Comparison of ENCODE assay signal across 8 cellular contexts in the genomic region with DNA sequence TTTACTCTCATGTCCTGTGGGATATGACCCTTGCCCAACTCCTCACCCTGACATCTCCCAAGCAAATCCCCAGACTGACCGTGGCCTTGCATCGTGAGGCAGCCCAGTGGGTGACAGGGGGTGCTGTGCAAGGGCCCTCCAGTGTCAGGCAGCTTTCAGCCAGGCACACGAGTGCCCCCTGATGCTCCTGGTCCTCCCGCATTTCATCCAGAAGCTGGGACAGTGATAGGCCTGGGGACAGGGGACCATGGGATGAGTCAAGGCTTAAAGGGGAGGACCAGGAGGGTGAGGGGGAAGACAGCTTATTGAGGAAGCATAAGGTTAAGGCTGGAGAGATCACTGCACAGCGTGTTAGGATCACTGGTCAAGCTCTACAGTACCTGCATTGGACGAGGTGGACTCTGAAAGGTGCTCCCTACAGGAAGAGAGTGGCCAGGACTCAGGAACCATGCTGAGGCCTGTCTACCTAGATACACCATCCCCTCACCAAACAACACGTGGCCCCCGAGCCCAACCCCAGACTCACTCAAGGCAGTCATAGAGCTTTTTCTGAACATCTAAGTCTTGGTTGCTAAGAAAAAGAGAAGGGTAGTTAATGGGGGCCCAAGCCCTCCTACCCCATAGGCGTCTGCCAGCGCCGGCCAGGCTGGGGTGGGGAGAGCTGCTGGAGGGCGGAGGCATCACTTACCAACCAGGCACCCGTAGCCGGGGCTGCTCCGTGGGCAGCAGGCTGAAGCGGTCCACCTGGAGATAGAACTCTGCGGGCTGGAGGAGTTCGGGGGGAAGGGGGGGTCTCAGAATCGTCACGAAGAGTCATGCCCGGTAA. TPM values are rescaled to one million over a fixed set of nuclear protein-coding genes. Genes with fewer than 3 reads are reported as not detected.
DNase-seq lines count a peak whose midpoint lies in the region; ATAC-seq and TF ChIP-seq lines count a peak whose summit lies in the region.

No MANE protein-coding gene starts in this region.

- H2AFZ ChIP-seq in OCI-LY1 (ENCODE audit: low read length) (no peak overlapping the region), neuron (ENCODE audit: low read depth, low read length) (no peak overlapping the region)

- H3K9ac ChIP-seq in OCI-LY1 (ENCODE audit: low read length) = peak overlapping the region; percentile 80

- H3K36me3 Mint-ChIP-seq in CD4-positive, CD25-positive, alpha-beta regulatory T cell = peaks cover 7% of the 10 kb centered on the region

- no peaks in the 10 kb centered on the region for H3K79me2 ChIP-seq in OCI-LY1 (ENCODE audit: insufficient read depth, low read length)

- peaks cover 26% of the 10 kb centered on the region for H3K36me3 ChIP-seq in CD4-positive, CD25-positive, alpha-beta regulatory T cell (ENCODE audit: control insufficient read depth, insufficient read depth, low read length)
- H3K36me3 ChIP-seq in OCI-LY1 (ENCODE audit: insufficient read depth, low read length) (peaks cover 56% of the 10 kb centered on the region; the same call in 1 of the 2 replicates), neuron (ENCODE audit: insufficient read depth, low read length) (peaks cover 27% of the 10 kb centered on the region)
- H3K36me3 ChIP-seq in effector memory CD4-positive, alpha-beta T cell (ENCODE audit: control insufficient read depth, insufficient read depth, low read length) = peaks cover 40% of the 10 kb centered on the region

- no peaks in the 10 kb centered on the region for H3F3A ChIP-seq in OCI-LY1 (ENCODE audit: insufficient read depth, low read length)

- peaks cover 0 to 37% (median 14%) of the 10 kb centered on the region in 4 donors for H3K4me1 Mint-ChIP-seq in CD4-positive, CD25-positive, alpha-beta regulatory T cell

- peaks cover 4% of the 10 kb centered on the region for H3K27me3 Mint-ChIP-seq in CD4-positive, CD25-positive, alpha-beta regulatory T cell

- H3K27ac Mint-ChIP-seq in CD4-positive, CD25-positive, alpha-beta regulatory T cell = peak overlapping the region in 2 of 3 donors; percentile 76 to 97

- no peaks in the 10 kb centered on the region for H3K9me3 Mint-ChIP-seq in CD4-positive, CD25-positive, alpha-beta regulatory T cell

- H3K9me3 ChIP-seq in CD4-positive, CD25-positive, alpha-beta regulatory T cell (ENCODE audit: control insufficient read depth in 2 of 2, low read length in 2 of 2) = no peaks in the 10 kb centered on the region
- H3K9me3 ChIP-seq in OCI-LY1 (ENCODE audit: low read length) (no peaks in the 10 kb centered on the region), neuron (ENCODE audit: low read length) (no peaks in the 10 kb centered on the region)
- H3K9me3 ChIP-seq in effector memory CD4-positive, alpha-beta T cell (ENCODE audit: control insufficient read depth, low read length) = no peaks in the 10 kb centered on the region

- H4K20me1 ChIP-seq in OCI-LY1 (ENCODE audit: insufficient read depth, low read length) = no peaks in the 10 kb centered on the region

- H3K27ac ChIP-seq in CD4-positive, CD25-positive, alpha-beta regulatory T cell (ENCODE audit: insufficient read depth, low read length, poor library complexity, severe bottlenecking) = peak overlapping the region; percentile 98
- no peak overlapping the region for H3K27ac ChIP-seq in OCI-LY1 (ENCODE audit: low read depth, low read length, poor library complexity, severe bottlenecking)
- H3K27ac ChIP-seq in effector memory CD4-positive, alpha-beta T cell (ENCODE audit: insufficient read depth, low read length, poor library complexity, severe bottlenecking) = peak overlapping the region; percentile 93

- no peak for DNase-seq in CD4-positive, CD25-positive, alpha-beta regulatory T cell
- DNase-seq in effector memory CD4-positive, alpha-beta T cell = no peak
- DNase-seq in HCEC 1CT (no peak), D341Med (ENCODE audit: low spot score) (no peak), posterior vena cava (ENCODE audit: low spot score) (no peak)

- H3K4me2 ChIP-seq in OCI-LY1 (ENCODE audit: low read length) = peak overlapping the region; percentile 82

- no peak for ATAC-seq in CD4-positive, CD25-positive, alpha-beta regulatory T cell (ENCODE audit: low read depth in 2 of 2)
- ATAC-seq in HG02610 (IDR thresholded peaks at IDR 0.05; ENCODE audit: unreplicated experiment) = no peak

- H3K9me2 ChIP-seq in OCI-LY1 (ENCODE audit: low read depth, low read length) = no peaks in the 10 kb centered on the region

- H3K4me1 ChIP-seq in CD4-positive, CD25-positive, alpha-beta regulatory T cell (ENCODE audit: control insufficient read depth, insufficient read depth, low read length, poor library complexity, severe bottlenecking) = peaks cover 32% of the 10 kb centered on the region
- H3K4me1 ChIP-seq in OCI-LY1 (ENCODE audit: insufficient read depth, low read length, severe bottlenecking) (peaks cover 24% of the 10 kb centered on the region), neuron (ENCODE audit: insufficient read depth, low read length) (peaks cover 20% of the 10 kb centered on the region)
- H3K4me1 ChIP-seq in effector memory CD4-positive, alpha-beta T cell (ENCODE audit: control insufficient read depth, insufficient read depth, low read length, poor library complexity, severe bottlenecking) = peaks cover 28% of the 10 kb centered on the region

- peak overlapping the region; percentile 27 for H3K4me3 ChIP-seq in CD4-positive, CD25-positive, alpha-beta regulatory T cell (ENCODE audit: low read depth, low read length)
- H3K4me3 ChIP-seq in OCI-LY1 (ENCODE audit: low read depth, low read length, poor library complexity, severe bottlenecking) = peak overlapping the region; percentile 81
- H3K4me3 ChIP-seq in effector memory CD4-positive, alpha-beta T cell (ENCODE audit: insufficient read depth, low read depth, low read length, poor library complexity, severe bottlenecking) = peak overlapping the region; percentile 88
- peak overlapping the region; percentile 76 for H3K4me3 ChIP-seq in neuron (ENCODE audit: low read length)

- intact Hi-C loops in posterior vena cava (cut with DNase I) = no loop called here

- TF ChIP-seq CTCF in OCI-LY1 (IDR thresholded peaks at IDR 0.05; ENCODE audit: low read length) = no peak

- no peaks in the 10 kb centered on the region for H3K27me3 ChIP-seq in CD4-positive, CD25-positive, alpha-beta regulatory T cell (ENCODE audit: control insufficient read depth, insufficient read depth, low read length)
- H3K27me3 ChIP-seq in OCI-LY1 (ENCODE audit: insufficient read depth, low read length) (no peaks in the 10 kb centered on the region), neuron (ENCODE audit: insufficient read depth, low read length) (peaks cover 4% of the 10 kb centered on the region)
- H3K27me3 ChIP-seq in effector memory CD4-positive, alpha-beta T cell (replicated peaks; ENCODE audit: control insufficient read depth, insufficient read depth, low read length, poor library complexity, severe bottlenecking) = no peaks in the 10 kb centered on the region

- H3K4me3 Mint-ChIP-seq in CD4-positive, CD25-positive, alpha-beta regulatory T cell = peak overlapping the region; percentile 95 to 100 (median 96)

RNA-seq across cellular contexts. Expression of a gene that starts 1.0 kb away (rescaled TPM):
- 28.7 TPM for total RNA-seq in CD4-positive, CD25-positive, alpha-beta regulatory T cell
- 10 to 100 TPM; 29.5 to 36.7 (median 32.5) TPM for polyA plus RNA-seq in CD4-positive, CD25-positive, alpha-beta regulatory T cell
- total RNA-seq in posterior vena cava = 10 to 100 TPM; 13.3 to 16.0 TPM

RNA-seq across cellular contexts. Expression of a gene that starts 1.7 kb away (rescaled TPM):
- total RNA-seq in CD4-positive, CD25-positive, alpha-beta regulatory T cell = 6.2 TPM
- polyA plus RNA-seq in CD4-positive, CD25-positive, alpha-beta regulatory T cell = 10 to 100 TPM; 14.4 to 19.9 (median 18.2) TPM
- 1 to 10 TPM; 2.9 to 4.6 TPM for total RNA-seq in posterior vena cava

RNA-seq across cellular contexts. Expression of a gene that starts 7.5 kb away (rescaled TPM):
- total RNA-seq in CD4-positive, CD25-positive, alpha-beta regulatory T cell = 2.4 TPM
- 1 to 10 TPM in 3 of 4 donors, under 1 TPM in 1; 0.65 to 2.9 (median 1.5) TPM for polyA plus RNA-seq in CD4-positive, CD25-positive, alpha-beta regulatory T cell
- 10 to 100 TPM; 12.2 to 12.6 TPM for total RNA-seq in posterior vena cava

RNA-seq across cellular contexts. Expression of a gene that starts 7.6 kb away (rescaled TPM):
- total RNA-seq in CD4-positive, CD25-positive, alpha-beta regulatory T cell = 3.2 TPM
- polyA plus RNA-seq in CD4-positive, CD25-positive, alpha-beta regulatory T cell = 1 to 10 TPM; 3.9 to 6.8 (median 6.0) TPM
- 1 to 10 TPM; 2.7 to 4.8 TPM for total RNA-seq in posterior vena cava

RNA-seq across cellular contexts. Expression of a gene that starts 14.1 kb away (rescaled TPM):
- 156 TPM for total RNA-seq in CD4-positive, CD25-positive, alpha-beta regulatory T cell
- 10 to 100 TPM in 3 of 4 donors, 1 to 10 TPM in 1; 9.2 to 20.7 (median 12.9) TPM for polyA plus RNA-seq in CD4-positive, CD25-positive, alpha-beta regulatory T cell
- total RNA-seq in posterior vena cava = 1 to 10 TPM in 1 of 2 donors, under 1 TPM in 1; 0.67 to 1.8 TPM

Comparison
In these comparisons a context has a peak if more than half of its experiments do, and no peak if none do; other contexts are left out.
1. H3K4me3 ChIP-seq: peak in every context shown above with its lines; median percentile 88 in effector memory CD4-positive, alpha-beta T cell; 81 in OCI-LY1; 76 in neuron; 27 in CD4-positive, CD25-positive, alpha-beta regulatory T cell.